ENCODE assay signal across 16 cellular contexts in genomic region chr14:23013056-23014054, GRCh38. TPM values are rescaled to one million over a fixed set of nuclear protein-coding genes. Genes with fewer than 3 reads are reported as not detected.
"Had no signal": no experiment of that assay in that cellular context is flagged by ENCODE, and none has a peak within 500 bp of the region (broad histone marks: within the 10 kb centered on the region; RNA-seq: fewer than 3 reads in every experiment).

No MANE protein-coding gene starts in this region.

- H2AFZ ChIP-seq: parathyroid adenoma had no signal

- DNase-seq: activated CD4-positive, alpha-beta T cell treated with anti-CD3 and anti-CD28 coated beads, Interleukin-2, amount 10 ng/mL, durations not matched to agents 7 days and 5 days; activated CD8-positive, alpha-beta memory T cell treated with anti-CD3 and anti-CD28 coated beads for 24 hours; activated naive CD8-positive, alpha-beta T cell treated with anti-CD3 and anti-CD28 coated beads, Interleukin-2, amount 10 ng/mL, durations not matched to agents 7 days and 5 days; cortex of kidney; effector CD4-positive, alpha-beta T cell; foreskin melanocyte; head of caudate nucleus; left cardiac atrium; lower lobe of right lung had no signal

- H3K36me3 ChIP-seq: lower lobe of right lung, thoracic aorta had no signal

- H3K79me2 ChIP-seq: parathyroid adenoma had no signal

- H3K27ac ChIP-seq: lower lobe of right lung, parathyroid adenoma had no signal

- H3K9me3 ChIP-seq: lower lobe of right lung, thoracic aorta had no signal

- H3K4me3 ChIP-seq: lower lobe of right lung, thoracic aorta had no signal

- FAIRE-seq: urothelium cell line had no signal

- ATAC-seq: left cardiac atrium; lower lobe of right lung; stimulated activated effector memory CD8-positive, alpha-beta T cell treated with anti-CD3 and anti-CD28 coated beads, Interleukin-12 subunit alpha, Interleukin-12 subunit beta, amount 100 ng/mL, for 72 hours had no signal

- H3K9ac ChIP-seq: parathyroid adenoma had no signal

RNA-seq across cellular contexts. Expression of gene PSMB11, which starts 28.7 kb away (rescaled TPM):
- total RNA-seq: activated naive CD8-positive, alpha-beta T cell treated with anti-CD3 and anti-CD28 coated beads, Interleukin-2, amount 10 ng/mL, durations not matched to agents 7 days and 5 days; activated T-helper 1 cell treated with anti-CD3 and anti-CD28 coated beads, Interleukin-12 subunit alpha, Interleukin-12 subunit beta, Interleukin-2, Interleukin-4 antibody, amounts not matched to agents 30 ng/mL and 10 ng/mL and 1 ng/mL, durations not matched to agents 14 hours and 24 hours and 36 hours; left cardiac atrium; lower lobe of right lung; myocyte; renal cortical epithelial cell; thoracic aorta had no signal
